ENCODE assay signal across 20 cellular contexts in the genomic region with DNA sequence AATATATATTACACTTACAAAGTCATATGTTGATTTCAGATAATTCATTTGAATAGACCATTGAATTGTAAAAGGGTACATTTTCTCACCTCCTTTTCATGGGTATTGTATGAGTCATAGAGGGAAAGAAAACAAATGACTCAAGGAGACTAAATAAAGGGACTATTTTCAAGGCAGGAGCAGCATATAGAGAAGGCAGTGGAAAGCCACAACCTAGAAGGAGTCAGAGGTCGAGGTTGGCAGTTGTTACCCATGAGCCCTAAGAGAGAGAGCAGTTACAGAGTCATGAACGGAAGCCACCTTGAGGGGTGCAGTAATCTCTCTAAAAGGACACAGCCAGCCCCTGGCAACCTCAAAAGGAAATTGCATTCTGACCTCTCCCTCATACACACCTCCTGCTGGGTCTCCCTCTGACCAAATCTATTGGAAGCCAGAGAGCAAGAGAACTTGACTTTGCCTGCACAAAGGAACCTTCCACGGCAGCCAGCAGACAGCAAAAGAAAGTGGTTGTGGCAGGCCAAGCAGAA.
DNase-seq lines count a peak whose midpoint lies in the region; ATAC-seq and TF ChIP-seq lines count a peak whose summit lies in the region.
"Had no signal": no experiment of that assay in that cellular context is flagged by ENCODE, and none has a peak within 500 bp of the region (broad histone marks: within the 10 kb centered on the region; RNA-seq: fewer than 3 reads in every experiment).

No MANE protein-coding gene starts in this region.

- in situ Hi-C loops in KBM-7 (cut with MboI; ENCODE audit: low pct_unique_long_range_greater_than_20kb, low sequenced_read_pairs) = no loop called here
- in situ Hi-C loops in brain microvascular endothelial cell (cut with HindIII; ENCODE audit: low pct_ligation_motif_present, low sequenced_read_pairs) = no loop called here

- H3K4me3 Mint-ChIP-seq in glutamatergic neuron (ENCODE audit: unreplicated experiment) = no peak overlapping the region
- H3K4me3 Mint-ChIP-seq: natural killer cell had no signal

- H3K27me3 ChIP-seq in brain microvascular endothelial cell (replicated peaks) = no peaks in the 10 kb centered on the region
- H3K27me3 ChIP-seq: adrenal gland, pancreas, right lobe of liver, tibial artery had no signal

- ATAC-seq in GM18858 (IDR thresholded peaks at IDR 0.05; ENCODE audit: unreplicated experiment) (peak; percentile 42), GM21619 (IDR thresholded peaks at IDR 0.05; ENCODE audit: unreplicated experiment) (peak; percentile 62)
- ATAC-seq: K562, natural killer cell, pancreas, right lobe of liver had no signal

- no peaks in the 10 kb centered on the region for H3K4me1 Mint-ChIP-seq in glutamatergic neuron (ENCODE audit: low read depth, unreplicated experiment)
- H3K4me1 Mint-ChIP-seq: natural killer cell had no signal

- peaks cover 4% of the 10 kb centered on the region for H3K27me3 Mint-ChIP-seq in glutamatergic neuron (ENCODE audit: unreplicated experiment)

- H3K36me3 Mint-ChIP-seq in glutamatergic neuron (ENCODE audit: unreplicated experiment) = peaks cover 5% of the 10 kb centered on the region
- H3K36me3 Mint-ChIP-seq: natural killer cell had no signal

- no peak overlapping the region for H3K27ac ChIP-seq in brain microvascular endothelial cell
- H3K27ac ChIP-seq: adrenal gland, dorsolateral prefrontal cortex, pancreas, right lobe of liver, tibial artery had no signal

- H3K9me3 Mint-ChIP-seq in glutamatergic neuron (ENCODE audit: unreplicated experiment) = peaks cover 2% of the 10 kb centered on the region

- TF ChIP-seq CTCF in brain microvascular endothelial cell (IDR thresholded peaks at IDR 0.05; ENCODE audit: low read depth, low read length, missing control alignments) = no peak
- no peak for TF ChIP-seq CTCF in glutamatergic neuron (IDR thresholded peaks at IDR 0.05; ENCODE audit: partially characterized antibody, unreplicated experiment)

- no peak overlapping the region for H3K27ac Mint-ChIP-seq in glutamatergic neuron (ENCODE audit: unreplicated experiment)
- H3K27ac Mint-ChIP-seq: natural killer cell had no signal

- no peak overlapping the region for H3K4me3 ChIP-seq in brain microvascular endothelial cell (ENCODE audit: low read depth, low read length)
- H3K4me3 ChIP-seq: adrenal gland, dorsolateral prefrontal cortex, K562, pancreas, right lobe of liver, tibial artery had no signal

- no peaks in the 10 kb centered on the region for H3K36me3 ChIP-seq in brain microvascular endothelial cell (replicated peaks)
- H3K36me3 ChIP-seq: adrenal gland, pancreas, right lobe of liver, tibial artery had no signal

- DNase-seq in KBM-7 (peak; percentile 3), kidney tubule cell (ENCODE audit: low spot score) (peak; percentile 24), DMS79 (lab: John Stamatoyannopoulos, UW) (no peak), brain microvascular endothelial cell (no peak), glutamatergic neuron (no peak)
- DNase-seq: activated effector memory CD4-positive, alpha-beta T cell treated with anti-CD3 and anti-CD28 coated beads, Interleukin-2, amount 50 U/mL, for 16 hours; adrenal gland; Caco-2; dorsolateral prefrontal cortex; natural killer cell; NCI-H1048; NCI-H2081; NCI-H510A; pancreas; right lobe of liver; stimulated activated naive CD4-positive, alpha-beta T cell; tibial artery had no signal

Comparison
In these comparisons a context has a peak if more than half of its experiments do, and no peak if none do; other contexts are left out.
1. DNase-seq: peak in KBM-7 (single experiment) and kidney tubule cell (single experiment); none in DMS79 (single experiment), brain microvascular endothelial cell (single experiment) and glutamatergic neuron (single experiment).